ENCODE assay signal across 8 cellular contexts in the genomic region with DNA sequence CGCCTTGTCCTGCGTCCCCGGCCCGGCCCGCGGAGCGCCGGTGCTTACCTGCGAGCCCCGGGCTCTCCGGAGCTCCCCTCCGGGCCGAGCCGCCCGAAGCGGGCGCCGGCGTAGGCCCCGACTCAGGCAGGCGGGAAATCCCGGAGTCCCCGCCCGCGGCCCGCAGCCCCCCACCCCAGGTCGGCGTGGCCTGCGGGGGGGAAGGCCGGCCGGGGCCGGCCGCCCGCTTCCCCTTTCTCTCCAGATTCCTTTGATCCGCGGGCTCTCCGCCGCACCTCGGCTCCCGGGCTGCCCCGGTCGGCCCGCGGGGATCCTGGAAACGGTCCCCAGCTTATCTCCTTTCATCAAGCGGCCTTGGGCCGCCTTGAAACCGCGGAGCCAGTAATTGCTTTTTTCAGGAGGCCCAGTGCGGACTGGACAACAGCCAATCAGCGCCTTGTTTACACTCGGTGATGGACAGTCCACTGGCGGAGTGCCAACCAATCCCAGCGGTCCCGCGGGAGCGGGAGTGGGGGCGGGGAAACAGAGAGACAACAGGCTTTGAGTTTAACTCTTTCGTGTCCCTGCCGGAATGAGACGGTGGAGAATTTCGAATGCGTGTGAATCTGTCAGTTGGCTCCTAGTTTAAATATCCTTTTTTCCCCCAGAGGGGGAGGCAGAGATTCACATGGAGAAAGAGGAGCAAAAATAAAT. TPM values are rescaled to one million over a fixed set of nuclear protein-coding genes. Genes with fewer than 3 reads are reported as not detected.
DNase-seq lines count a peak whose midpoint lies in the region; ATAC-seq and TF ChIP-seq lines count a peak whose summit lies in the region.

No MANE protein-coding gene starts in this region.

- H3K79me2 ChIP-seq in hepatocyte: peaks cover 83% of the 10 kb centered on the region

- no peak overlapping the region for H2AFZ ChIP-seq in hepatocyte

- no peak for ATAC-seq in HG02973 (IDR thresholded peaks at IDR 0.05; ENCODE audit: unreplicated experiment)

- in situ Hi-C loops in astrocyte of the spinal cord (cut with HindIII; ENCODE audit: low sequenced_read_pairs): no loop called here

- no peak for TF ChIP-seq CTCF in RWPE1 (conservative IDR thresholded peaks at IDR 0.05; ENCODE audit: low read depth)
- TF ChIP-seq CTCF in astrocyte of the spinal cord (IDR thresholded peaks at IDR 0.05; ENCODE audit: low read depth, low read length): peak; percentile 22
- peak; percentile 13 for TF ChIP-seq CTCF in hepatocyte (IDR thresholded peaks at IDR 0.05; ENCODE audit: poor library complexity)

- POLR2A ChIA-PET in RWPE1 (lab: Yijun Ruan, JAX; ENCODE audit: low non-redundant PET): interaction anchor here (0.8 kb wide), 1 partner anchor 43 kb away, joined by 3 read pairs; no protein-coding TSS in a partner anchor

- no peaks in the 10 kb centered on the region for H3K9me3 ChIP-seq in ES-I3 (ENCODE audit: control insufficient read depth, insufficient read depth, low read length)
- no peaks in the 10 kb centered on the region for H3K9me3 ChIP-seq in hepatocyte (ENCODE audit: low read depth)

- H3K9me2 ChIP-seq in hepatocyte (replicated peaks; ENCODE audit: insufficient read depth): no peaks in the 10 kb centered on the region

- CTCF ChIA-PET in RWPE1 (lab: Yijun Ruan, JAX): interaction anchor here (1.1 to 1.4 kb wide), 2 partner anchors 102 to 139 kb away, joined by 3 read pairs; no protein-coding TSS in a partner anchor

- peak overlapping the region; percentile 97 for H3K4me2 ChIP-seq in hepatocyte

- H3K4me1 ChIP-seq in ES-I3 (ENCODE audit: insufficient read depth, low read length) (peaks cover 26% of the 10 kb centered on the region), hepatocyte (ENCODE audit: insufficient read depth) (peaks cover 51% of the 10 kb centered on the region)

- H3K27ac ChIP-seq in RWPE1 (peak overlapping the region; percentile 94), hepatocyte (peak overlapping the region; percentile 91)

- no peaks in the 10 kb centered on the region for H3K27me3 ChIP-seq in hepatocyte

- H4K20me1 ChIP-seq in hepatocyte (ENCODE audit: insufficient read depth, poor library complexity, severe bottlenecking): peaks cover 6% of the 10 kb centered on the region

- H3K36me3 ChIP-seq in ES-I3 (ENCODE audit: insufficient read depth, low read length) (no peaks in the 10 kb centered on the region), hepatocyte (replicated peaks; ENCODE audit: insufficient read depth, low read depth) (no peaks in the 10 kb centered on the region)

- DNase-seq in M059J (ENCODE audit: low read depth) (peak; percentile 99), RWPE1 (ENCODE audit: low spot score) (peak; percentile 100), astrocyte of the spinal cord (ENCODE audit: low read depth, low spot score) (peak; percentile 100), hepatocyte (ENCODE audit: low spot score) (peak; percentile 100), posterior vena cava (ENCODE audit: low spot score) (peak; percentile 100)
- DNase-seq in NK-92 treated with Interleukin-12 subunit alpha and Interleukin-12 subunit beta, amount 100 ng/mL, for 24 hours (lab: John Stamatoyannopoulos, UW): no peak

- H3K4me3 ChIP-seq in astrocyte of the spinal cord (ENCODE audit: low read depth, low read length): peak overlapping the region; percentile 56
- peak overlapping the region; percentile 63 for H3K4me3 ChIP-seq in hepatocyte

- peak overlapping the region; percentile 68; the same call in 1 of the 2 replicates for H3K9ac ChIP-seq in ES-I3 (ENCODE audit: low read depth, low read length)

- WGBS in hepatocyte (ENCODE audit: low lambda C conversion rate, missing lambda C conversion rate): under 1% methylated on average over 35 of the region's 63 CpGs

- intact Hi-C loops in posterior vena cava (cut with DNase I): loop anchor here (5.0 to 10.0 kb wide), 3 partner anchors 88 to 139 kb away; partner anchors contain the start of gene SLC38A10 (in 1 of the 2)

RNA-seq across cellular contexts. Expression of gene BAHCC1, which starts 1.4 kb away (rescaled TPM):
- total RNA-seq in M059J (2014; rRNA removed; shearing (Covaris generic)): 1.0 and 4.3 TPM in 2 replicates
- 6.6 and 8.6 TPM in 2 replicates for total RNA-seq in hepatocyte
- 6.4 and 7.9 TPM in 2 replicates for polyA plus RNA-seq in hepatocyte
- total RNA-seq in posterior vena cava: 10 to 100 TPM; 17.3 to 19.1 TPM
